In the genomic region with DNA sequence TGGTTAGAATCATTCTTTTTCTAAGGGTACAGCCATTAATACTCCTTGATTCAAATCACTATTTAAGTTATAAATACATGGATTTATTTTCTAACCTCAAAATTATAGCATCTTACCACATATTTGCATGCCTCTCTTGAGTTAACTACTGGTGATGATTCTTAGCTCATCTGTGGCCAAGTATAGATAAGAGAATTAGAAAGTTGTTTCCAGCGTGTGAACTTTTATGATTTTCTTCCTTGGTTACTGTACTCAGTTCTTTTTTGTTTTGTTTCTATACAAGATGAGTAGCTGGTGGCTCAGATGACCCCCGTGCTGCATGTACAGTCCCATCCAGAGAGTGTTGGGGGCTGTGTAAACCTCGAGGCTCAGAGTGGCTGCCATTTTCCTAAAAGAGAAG, we compare ENCODE assay signal across 1 cellular context.
TF ChIP-seq lines count a peak whose summit lies in the region.

No MANE protein-coding gene starts in this region.

TF ChIP-seq in GM23338, 12 proteins besides CTCF, POLR2A, EP300 and RAD21 (continued from another document):
- TF ChIP-seq, protein P1, sequence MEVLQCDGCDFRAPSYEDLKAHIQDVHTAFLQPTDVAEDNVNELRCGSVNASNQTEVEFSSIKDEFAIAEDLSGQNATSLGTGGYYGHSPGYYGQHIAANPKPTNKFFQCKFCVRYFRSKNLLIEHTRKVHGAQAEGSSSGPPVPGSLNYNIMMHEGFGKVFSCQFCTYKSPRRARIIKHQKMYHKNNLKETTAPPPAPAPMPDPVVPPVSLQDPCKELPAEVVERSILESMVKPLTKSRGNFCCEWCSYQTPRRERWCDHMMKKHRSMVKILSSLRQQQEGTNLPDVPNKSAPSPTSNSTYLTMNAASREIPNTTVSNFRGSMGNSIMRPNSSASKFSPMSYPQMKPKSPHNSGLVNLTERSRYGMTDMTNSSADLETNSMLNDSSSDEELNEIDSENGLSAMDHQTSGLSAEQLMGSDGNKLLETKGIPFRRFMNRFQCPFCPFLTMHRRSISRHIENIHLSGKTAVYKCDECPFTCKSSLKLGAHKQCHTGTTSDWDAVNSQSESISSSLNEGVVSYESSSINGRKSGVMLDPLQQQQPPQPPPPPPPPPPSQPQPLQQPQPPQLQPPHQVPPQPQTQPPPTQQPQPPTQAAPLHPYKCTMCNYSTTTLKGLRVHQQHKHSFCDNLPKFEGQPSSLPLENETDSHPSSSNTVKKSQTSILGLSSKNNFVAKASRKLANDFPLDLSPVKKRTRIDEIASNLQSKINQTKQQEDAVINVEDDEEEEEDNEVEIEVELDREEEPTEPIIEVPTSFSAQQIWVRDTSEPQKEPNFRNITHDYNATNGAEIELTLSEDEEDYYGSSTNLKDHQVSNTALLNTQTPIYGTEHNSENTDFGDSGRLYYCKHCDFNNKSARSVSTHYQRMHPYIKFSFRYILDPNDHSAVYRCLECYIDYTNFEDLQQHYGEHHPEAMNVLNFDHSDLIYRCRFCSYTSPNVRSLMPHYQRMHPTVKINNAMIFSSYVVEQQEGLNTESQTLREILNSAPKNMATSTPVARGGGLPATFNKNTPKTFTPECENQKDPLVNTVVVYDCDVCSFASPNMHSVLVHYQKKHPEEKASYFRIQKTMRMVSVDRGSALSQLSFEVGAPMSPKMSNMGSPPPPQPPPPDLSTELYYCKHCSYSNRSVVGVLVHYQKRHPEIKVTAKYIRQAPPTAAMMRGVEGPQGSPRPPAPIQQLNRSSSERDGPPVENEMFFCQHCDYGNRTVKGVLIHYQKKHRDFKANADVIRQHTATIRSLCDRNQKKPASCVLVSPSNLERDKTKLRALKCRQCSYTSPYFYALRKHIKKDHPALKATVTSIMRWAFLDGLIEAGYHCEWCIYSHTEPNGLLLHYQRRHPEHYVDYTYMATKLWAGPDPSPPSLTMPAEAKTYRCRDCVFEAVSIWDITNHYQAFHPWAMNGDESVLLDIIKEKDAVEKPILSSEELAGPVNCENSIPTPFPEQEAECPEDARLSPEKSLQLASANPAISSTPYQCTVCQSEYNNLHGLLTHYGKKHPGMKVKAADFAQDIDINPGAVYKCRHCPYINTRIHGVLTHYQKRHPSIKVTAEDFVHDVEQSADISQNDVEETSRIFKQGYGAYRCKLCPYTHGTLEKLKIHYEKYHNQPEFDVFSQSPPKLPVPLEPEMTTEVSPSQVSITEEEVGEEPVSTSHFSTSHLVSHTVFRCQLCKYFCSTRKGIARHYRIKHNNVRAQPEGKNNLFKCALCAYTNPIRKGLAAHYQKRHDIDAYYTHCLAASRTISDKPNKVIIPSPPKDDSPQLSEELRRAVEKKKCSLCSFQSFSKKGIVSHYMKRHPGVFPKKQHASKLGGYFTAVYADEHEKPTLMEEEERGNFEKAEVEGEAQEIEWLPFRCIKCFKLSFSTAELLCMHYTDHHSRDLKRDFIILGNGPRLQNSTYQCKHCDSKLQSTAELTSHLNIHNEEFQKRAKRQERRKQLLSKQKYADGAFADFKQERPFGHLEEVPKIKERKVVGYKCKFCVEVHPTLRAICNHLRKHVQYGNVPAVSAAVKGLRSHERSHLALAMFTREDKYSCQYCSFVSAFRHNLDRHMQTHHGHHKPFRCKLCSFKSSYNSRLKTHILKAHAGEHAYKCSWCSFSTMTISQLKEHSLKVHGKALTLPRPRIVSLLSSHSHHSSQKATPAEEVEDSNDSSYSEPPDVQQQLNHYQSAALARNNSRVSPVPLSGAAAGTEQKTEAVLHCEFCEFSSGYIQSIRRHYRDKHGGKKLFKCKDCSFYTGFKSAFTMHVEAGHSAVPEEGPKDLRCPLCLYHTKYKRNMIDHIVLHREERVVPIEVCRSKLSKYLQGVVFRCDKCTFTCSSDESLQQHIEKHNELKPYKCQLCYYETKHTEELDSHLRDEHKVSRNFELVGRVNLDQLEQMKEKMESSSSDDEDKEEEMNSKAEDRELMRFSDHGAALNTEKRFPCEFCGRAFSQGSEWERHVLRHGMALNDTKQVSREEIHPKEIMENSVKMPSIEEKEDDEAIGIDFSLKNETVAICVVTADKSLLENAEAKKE (CRISPR knock-in tag; IDR thresholded peaks at IDR 0.05), result no peak
- TF ChIP-seq STAT1 (IDR thresholded peaks at IDR 0.05; ENCODE audit: unreplicated experiment), result no peak
- TF ChIP-seq, protein P2, sequence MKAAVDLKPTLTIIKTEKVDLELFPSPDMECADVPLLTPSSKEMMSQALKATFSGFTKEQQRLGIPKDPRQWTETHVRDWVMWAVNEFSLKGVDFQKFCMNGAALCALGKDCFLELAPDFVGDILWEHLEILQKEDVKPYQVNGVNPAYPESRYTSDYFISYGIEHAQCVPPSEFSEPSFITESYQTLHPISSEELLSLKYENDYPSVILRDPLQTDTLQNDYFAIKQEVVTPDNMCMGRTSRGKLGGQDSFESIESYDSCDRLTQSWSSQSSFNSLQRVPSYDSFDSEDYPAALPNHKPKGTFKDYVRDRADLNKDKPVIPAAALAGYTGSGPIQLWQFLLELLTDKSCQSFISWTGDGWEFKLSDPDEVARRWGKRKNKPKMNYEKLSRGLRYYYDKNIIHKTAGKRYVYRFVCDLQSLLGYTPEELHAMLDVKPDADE (IDR thresholded peaks at IDR 0.05), result no peak
- TF ChIP-seq CREB1 (CRISPR knock-in tag; IDR thresholded peaks at IDR 0.05; ENCODE audit: low read depth), result no peak
- no peak for TF ChIP-seq JUNB (IDR thresholded peaks at IDR 0.05; ENCODE audit: unreplicated experiment)
- TF ChIP-seq, protein P3, sequence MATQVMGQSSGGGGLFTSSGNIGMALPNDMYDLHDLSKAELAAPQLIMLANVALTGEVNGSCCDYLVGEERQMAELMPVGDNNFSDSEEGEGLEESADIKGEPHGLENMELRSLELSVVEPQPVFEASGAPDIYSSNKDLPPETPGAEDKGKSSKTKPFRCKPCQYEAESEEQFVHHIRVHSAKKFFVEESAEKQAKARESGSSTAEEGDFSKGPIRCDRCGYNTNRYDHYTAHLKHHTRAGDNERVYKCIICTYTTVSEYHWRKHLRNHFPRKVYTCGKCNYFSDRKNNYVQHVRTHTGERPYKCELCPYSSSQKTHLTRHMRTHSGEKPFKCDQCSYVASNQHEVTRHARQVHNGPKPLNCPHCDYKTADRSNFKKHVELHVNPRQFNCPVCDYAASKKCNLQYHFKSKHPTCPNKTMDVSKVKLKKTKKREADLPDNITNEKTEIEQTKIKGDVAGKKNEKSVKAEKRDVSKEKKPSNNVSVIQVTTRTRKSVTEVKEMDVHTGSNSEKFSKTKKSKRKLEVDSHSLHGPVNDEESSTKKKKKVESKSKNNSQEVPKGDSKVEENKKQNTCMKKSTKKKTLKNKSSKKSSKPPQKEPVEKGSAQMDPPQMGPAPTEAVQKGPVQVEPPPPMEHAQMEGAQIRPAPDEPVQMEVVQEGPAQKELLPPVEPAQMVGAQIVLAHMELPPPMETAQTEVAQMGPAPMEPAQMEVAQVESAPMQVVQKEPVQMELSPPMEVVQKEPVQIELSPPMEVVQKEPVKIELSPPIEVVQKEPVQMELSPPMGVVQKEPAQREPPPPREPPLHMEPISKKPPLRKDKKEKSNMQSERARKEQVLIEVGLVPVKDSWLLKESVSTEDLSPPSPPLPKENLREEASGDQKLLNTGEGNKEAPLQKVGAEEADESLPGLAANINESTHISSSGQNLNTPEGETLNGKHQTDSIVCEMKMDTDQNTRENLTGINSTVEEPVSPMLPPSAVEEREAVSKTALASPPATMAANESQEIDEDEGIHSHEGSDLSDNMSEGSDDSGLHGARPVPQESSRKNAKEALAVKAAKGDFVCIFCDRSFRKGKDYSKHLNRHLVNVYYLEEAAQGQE (IDR thresholded peaks at IDR 0.05; ENCODE audit: unreplicated experiment), result no peak
- no peak for TF ChIP-seq NANOG (IDR thresholded peaks at IDR 0.05; ENCODE audit: borderline replicate concordance)
- no peak for TF ChIP-seq POLR2AphosphoS5 (IDR thresholded peaks at IDR 0.05; ENCODE audit: low read depth)
- TF ChIP-seq EZH2phosphoT487 (IDR thresholded peaks at IDR 0.05; ENCODE audit: unreplicated experiment), result no peak
- no peak for TF ChIP-seq ZNF114 (CRISPR knock-in tag; IDR thresholded peaks at IDR 0.05)
